In genomic region chr18:51037230-51037629, GRCh38 we compare ENCODE assay signal across 1 cellular context.
TF ChIP-seq lines count a peak whose summit lies in the region.

No MANE protein-coding gene starts in this region.

TF ChIP-seq in liver, 16 proteins besides CTCF, POLR2A, EP300 and RAD21 (continued from another document):
- TF ChIP-seq ZBTB33 (IDR thresholded peaks at IDR 0.05) (no peak), HNF4G (IDR thresholded peaks at IDR 0.05) (no peak), TAF1 (conservative IDR thresholded peaks at IDR 0.05) (no peak)
